14 cellular contexts compared by ENCODE assay signal in genomic region chr1:201476670-201477344, GRCh38. TPM values are rescaled to one million over a fixed set of nuclear protein-coding genes. Genes with fewer than 3 reads are reported as not detected.
A peak's percentile ranks its signal among the peaks of the same experiment; 100 is the strongest.
DNase-seq lines count a peak whose midpoint lies in the region; ATAC-seq and TF ChIP-seq lines count a peak whose summit lies in the region.
"Had no signal": no experiment of that assay in that cellular context is flagged by ENCODE, and none has a peak within 500 bp of the region (broad histone marks: within the 10 kb centered on the region; RNA-seq: fewer than 3 reads in every experiment).

No MANE protein-coding gene starts in this region.

- DNase-seq in GM03348 (ENCODE audit: low spot score) (peak; percentile 30), MG63 (peak; percentile 79), epithelial cell of esophagus (ENCODE audit: low read depth) (peak; percentile 99), CD14-positive monocyte (ENCODE audit: low spot score) (no peak), aorta (no peak), dermis blood vessel endothelial cell (no peak), NCI-H1105 (lab: John Stamatoyannopoulos, UW) (no peak)
- DNase-seq: CD8-positive, alpha-beta memory T cell; NCI-H1105 treated with DMSO at 0.1 percent for 48 hours; NCI-H524; Right ventricle myocardium superior had no signal

- TF ChIP-seq CTCF in epithelial cell of esophagus (IDR thresholded peaks at IDR 0.05; ENCODE audit: insufficient read depth, low read depth, low read length, missing control alignments) (no peak), CD14-positive monocyte (IDR thresholded peaks at IDR 0.05) (no peak)

- H3K4me2 ChIP-seq in skeletal muscle satellite cell (ENCODE audit: low read length): peak overlapping the region; percentile 20

- no peak overlapping the region for H3K4me3 Mint-ChIP-seq in CD14-positive monocyte
- H3K4me3 Mint-ChIP-seq: activated naive CD4-positive, alpha-beta T cell treated with anti-CD3 and anti-CD28 coated beads, Interleukin-2, amount 50 U/mL, for 24 hours had no signal

- 90 to 92% methylated on average over 6 of the region's 6 CpGs for WGBS in aorta, 2 donors

- intact Hi-C loops in CD14-positive monocyte (cut with micrococcal nuclease) (no loop called here), aorta (cut with DNase I) (no loop called here)

- H3K4me1 Mint-ChIP-seq in CD14-positive monocyte: peaks cover 29% of the 10 kb centered on the region

- H3K9me3 ChIP-seq in MG63: no peaks in the 10 kb centered on the region
- no peaks in the 10 kb centered on the region for H3K9me3 ChIP-seq in skeletal muscle satellite cell (replicated peaks; ENCODE audit: low read length)
- H3K9me3 ChIP-seq in aorta (ENCODE audit: control insufficient read depth, low read length): no peaks in the 10 kb centered on the region

- H3K4me1 ChIP-seq in skeletal muscle satellite cell (ENCODE audit: control insufficient read depth, insufficient read depth, low read length) (peaks cover 33% of the 10 kb centered on the region), aorta (ENCODE audit: control insufficient read depth in 1 of 2, insufficient read depth in 2 of 2, low read length in 2 of 2) (no peaks in the 10 kb centered on the region)

- peaks cover 0 to 6% (median 0%) of the 10 kb centered on the region in 7 donors for H3K9me3 Mint-ChIP-seq in CD14-positive monocyte
- H3K9me3 Mint-ChIP-seq: activated naive CD4-positive, alpha-beta T cell treated with anti-CD3 and anti-CD28 coated beads, Interleukin-2, amount 50 U/mL, for 24 hours; CD8-positive, alpha-beta memory T cell had no signal

- no peaks in the 10 kb centered on the region for H3K27me3 ChIP-seq in MG63
- H3K27me3 ChIP-seq in skeletal muscle satellite cell (ENCODE audit: control insufficient read depth, insufficient read depth, low read length): no peaks in the 10 kb centered on the region
- H3K27me3 ChIP-seq in aorta (ENCODE audit: control insufficient read depth in 1 of 2, insufficient read depth in 2 of 2, low read length in 1 of 2): no peaks in the 10 kb centered on the region

- peaks cover 12 to 38% (median 20%) of the 10 kb centered on the region in 3 donors for H3K27me3 Mint-ChIP-seq in CD14-positive monocyte (ENCODE audit: low read depth in 3 of 3)

- no peak for ATAC-seq in aorta (ENCODE audit: low FRiP score)

- no peak overlapping the region for H3K27ac ChIP-seq in aorta (ENCODE audit: low read depth in 1 of 2, low read length in 2 of 2)

- H3K36me3 ChIP-seq in MG63 (no peaks in the 10 kb centered on the region), skeletal muscle satellite cell (ENCODE audit: insufficient read depth, low read length) (no peaks in the 10 kb centered on the region), aorta (ENCODE audit: control insufficient read depth in 1 of 2, insufficient read depth in 2 of 2, low read length in 1 of 2) (no peaks in the 10 kb centered on the region)

- peak overlapping the region in 1 of 7 donors; percentile 11 for H3K27ac Mint-ChIP-seq in CD14-positive monocyte
- H3K27ac Mint-ChIP-seq: activated naive CD4-positive, alpha-beta T cell treated with anti-CD3 and anti-CD28 coated beads, Interleukin-2, amount 50 U/mL, for 24 hours had no signal

- H3K4me3 ChIP-seq in MG63 (no peak overlapping the region), epithelial cell of esophagus (ENCODE audit: low read length) (no peak overlapping the region), skeletal muscle satellite cell (ENCODE audit: low read length) (no peak overlapping the region), aorta (ENCODE audit: low read length in 2 of 2) (no peak overlapping the region)

- H3K9ac ChIP-seq in skeletal muscle satellite cell (ENCODE audit: low read depth, low read length): no peak overlapping the region

- no peaks in the 10 kb centered on the region for H3K36me3 Mint-ChIP-seq in CD14-positive monocyte
- H3K36me3 Mint-ChIP-seq: activated naive CD4-positive, alpha-beta T cell treated with anti-CD3 and anti-CD28 coated beads, Interleukin-2, amount 50 U/mL, for 24 hours; CD8-positive, alpha-beta memory T cell had no signal

RNA-seq across cellular contexts. Expression of gene PHLDA3, which starts 7.8 kb away (rescaled TPM):
- total RNA-seq in MG63 (2014; rRNA removed; shearing (Covaris generic); ENCODE audit: low replicate concordance): 51.7 and 72.2 TPM in 2 replicates
- 43.2 and 47.4 TPM in 2 replicates for total RNA-seq in skeletal muscle satellite cell (2012; rRNA removed)
- polyA plus RNA-seq in CD14-positive monocyte (not detected), aorta (10 to 100 TPM; 33.7 to 46.1 TPM)
- total RNA-seq in aorta (10 to 100 TPM; 66.1 to 71.6 TPM), dermis blood vessel endothelial cell (29.4 and 56.3 TPM in 2 replicates)

RNA-seq across cellular contexts. Expression of gene CSRP1, which starts 30.1 kb away (rescaled TPM):
- 108 and 190 TPM in 2 replicates for total RNA-seq in MG63 (2014; rRNA removed; shearing (Covaris generic); ENCODE audit: low replicate concordance)
- total RNA-seq in skeletal muscle satellite cell (2012; rRNA removed): 169 and 175 TPM in 2 replicates
- polyA plus RNA-seq in CD14-positive monocyte (100 to 1,000 TPM in 1 of 2 donors, 10 to 100 TPM in 1; 98.8 to 111 TPM), aorta (100 to 1,000 TPM; 703 to 838 TPM)
- total RNA-seq in aorta (1,000 to 10,000 TPM in 1 of 2 donors, 100 to 1,000 TPM in 1; 599 to 1,490 TPM), dermis blood vessel endothelial cell (256 and 443 TPM in 2 replicates)

RNA-seq across cellular contexts. Expression of gene TNNI1, which starts 55.3 kb away (rescaled TPM):
- total RNA-seq in MG63 (2014; rRNA removed; shearing (Covaris generic); ENCODE audit: low replicate concordance): not detected in 2 replicates
- 1.3 and 175 TPM in 2 replicates for total RNA-seq in skeletal muscle satellite cell (2012; rRNA removed)
- polyA plus RNA-seq in CD14-positive monocyte: not detected
- total RNA-seq in aorta: not detected
- under 1 TPM; 0.38 to 0.61 TPM for polyA plus RNA-seq in aorta
- total RNA-seq in dermis blood vessel endothelial cell: not detected in 2 replicates
- total RNA-seq: activated CD8-positive, alpha-beta memory T cell treated with anti-CD3 and anti-CD28 coated beads for 36 hours; CD8-positive, alpha-beta memory T cell had no signal
- polyA plus RNA-seq: CD8-positive, alpha-beta memory T cell had no signal

Comparison
In these comparisons a context has a peak if more than half of its experiments do, and no peak if none do; other contexts are left out.
1. DNase-seq: peak in GM03348 (single experiment), MG63 (single experiment) and epithelial cell of esophagus (single experiment); none in CD14-positive monocyte (single experiment), aorta (0 of 2), dermis blood vessel endothelial cell (single experiment) and NCI-H1105 (single experiment).